ENCODE assay signal across 20 cellular contexts in genomic region chrX:118745570-118745969, GRCh38. TPM values are rescaled to one million over a fixed set of nuclear protein-coding genes. Genes with fewer than 3 reads are reported as not detected.
DNase-seq lines count a peak whose midpoint lies in the region; TF ChIP-seq lines count a peak whose summit lies in the region.
"Had no signal": no experiment of that assay in that cellular context is flagged by ENCODE, and none has a peak within 500 bp of the region (broad histone marks: within the 10 kb centered on the region; RNA-seq: fewer than 3 reads in every experiment).

No MANE protein-coding gene starts in this region.

- POLR2A ChIA-PET in HEK293T (lab: Yijun Ruan, JAX), result interaction anchor here (1.0 kb wide), 1 partner anchor 9 kb away, joined by 3 read pairs; no protein-coding TSS in a partner anchor
- POLR2A ChIA-PET in Caco-2 (lab: Charles Lee), result no interaction called here

- H3K27ac ChIP-seq in skeletal muscle tissue (ENCODE audit: low read depth, low read length), result peak overlapping the region; percentile 61
- H3K27ac ChIP-seq: left lung, testis had no signal

- peaks cover 10% of the 10 kb centered on the region for H3K36me3 Mint-ChIP-seq in Caco-2 (ENCODE audit: insufficient read depth, unreplicated experiment)

- no peak overlapping the region for H3K27ac Mint-ChIP-seq in Caco-2 (ENCODE audit: unreplicated experiment)
- H3K27ac Mint-ChIP-seq: activated CD4-positive, alpha-beta T cell treated with anti-CD3 and anti-CD28 coated beads for 36 hours; CD4-positive, alpha-beta T cell had no signal

- no peaks in the 10 kb centered on the region for H3K27me3 Mint-ChIP-seq in Caco-2 (ENCODE audit: insufficient read depth, unreplicated experiment)
- H3K27me3 Mint-ChIP-seq: activated CD4-positive, alpha-beta T cell treated with anti-CD3 and anti-CD28 coated beads for 36 hours; CD4-positive, alpha-beta T cell had no signal

- H3K27me3 ChIP-seq in skeletal muscle tissue (ENCODE audit: control insufficient read depth in 3 of 3, insufficient read depth in 3 of 3, low read length in 3 of 3) (peaks cover 0 to 4% (median 0%) of the 10 kb centered on the region in 3 donors), Caco-2 (replicated peaks; ENCODE audit: control insufficient read depth, insufficient read depth, low read length) (no peaks in the 10 kb centered on the region)
- H3K27me3 ChIP-seq: left lung, testis had no signal

- TF ChIP-seq CTCF in fibroblast of pulmonary artery (IDR thresholded peaks at IDR 0.05; ENCODE audit: low read length, missing control alignments) (no peak), Caco-2 (IDR thresholded peaks at IDR 0.05; ENCODE audit: insufficient read depth in 1 of 2, low read depth in 1 of 2, low read length in 1 of 2, severe bottlenecking in 1 of 2, unreplicated experiment in 1 of 2) (no peak)

- H3K4me3 ChIP-seq in fibroblast of pulmonary artery (replicated peaks; ENCODE audit: low read depth, low read length) (no peak overlapping the region), skeletal muscle tissue (ENCODE audit: low read length in 3 of 3) (peak overlapping the region in 1 of 3 donors; percentile 38), Caco-2 (ENCODE audit: low read depth, low read length) (no peak overlapping the region)
- H3K4me3 ChIP-seq: left lung, testis had no signal

- BruUV-seq in Caco-2 (replicated peaks; lab: Mats Ljungman, UMichigan), result no TSS peak

- peaks cover 3 to 6% (median 5%) of the 10 kb centered on the region in 3 donors for H3K4me1 ChIP-seq in skeletal muscle tissue (ENCODE audit: control insufficient read depth in 3 of 3, insufficient read depth in 3 of 3, low read length in 3 of 3)
- H3K4me1 ChIP-seq in Caco-2, result no peaks in the 10 kb centered on the region
- H3K4me1 ChIP-seq: testis had no signal

- no peak for DNase-seq in HEK293T (ENCODE audit: extremely low spot score)
- peak; percentile 68 for DNase-seq in amniotic epithelial cell (ENCODE audit: low read depth)
- DNase-seq in fibroblast of pulmonary artery (ENCODE audit: low read depth), result peak; percentile 24
- DNase-seq in dermis blood vessel endothelial cell, result no peak
- DNase-seq in Caco-2, result no peak
- DNase-seq in activated T-cell treated with anti-CD3 and anti-CD28 coated beads, Interleukin-2, amount 50 U/mL, for 48 hours, result no peak
- DNase-seq: activated CD4-positive, alpha-beta T cell treated with anti-CD3 and anti-CD28 coated beads for 36 hours; activated gamma-delta T cell treated with Interleukin-2 at 50 U/mL for 16 hours; activated T-cell treated with anti-CD3 and anti-CD28 coated beads for 4 hours; CD4-positive, alpha-beta T cell; cerebellar nuclear complex; EL; GOT3; left lung; NCI-H2081; stimulated activated naive CD8-positive, alpha-beta T cell treated with anti-CD3 and anti-CD28 coated beads, Interleukin-15, Interleukin-2, amounts not matched to agents 100 U/mL and 50 U/mL, for 24 hours; testis had no signal

- intact Hi-C loops in Caco-2 (cut with micrococcal nuclease; ENCODE audit: unreplicated experiment), result no loop called here

- H3K9me3 Mint-ChIP-seq in Caco-2 (ENCODE audit: unreplicated experiment), result no peaks in the 10 kb centered on the region
- H3K9me3 Mint-ChIP-seq: CD4-positive, alpha-beta T cell had no signal

- CTCF ChIA-PET in HEK293T (lab: Yijun Ruan, JAX) (interaction anchor here (0.6 kb wide), 1 partner anchor 374 kb away, joined by 3 read pairs; no protein-coding TSS in a partner anchor), Caco-2 (lab: Charles Lee) (no interaction called here)

- H3K9me3 ChIP-seq in skeletal muscle tissue (ENCODE audit: control insufficient read depth in 3 of 3, low read length in 3 of 3) (no peaks in the 10 kb centered on the region), Caco-2 (no peaks in the 10 kb centered on the region)
- H3K9me3 ChIP-seq: left lung, testis had no signal

- no peak overlapping the region for H3K9ac ChIP-seq in skeletal muscle tissue (ENCODE audit: low read depth in 1 of 3, low read length in 3 of 3)

- H3K36me3 ChIP-seq in skeletal muscle tissue (ENCODE audit: control insufficient read depth in 3 of 3, insufficient read depth in 3 of 3, low read length in 3 of 3), result peaks cover 0 to 4% (median 3%) of the 10 kb centered on the region in 3 donors
- no peaks in the 10 kb centered on the region; the same call in none of the 2 replicates for H3K36me3 ChIP-seq in Caco-2 (ENCODE audit: control insufficient read depth, insufficient read depth, low read length)

- H3K4me3 Mint-ChIP-seq in Caco-2 (ENCODE audit: unreplicated experiment), result no peak overlapping the region
- H3K4me3 Mint-ChIP-seq: activated CD4-positive, alpha-beta T cell treated with anti-CD3 and anti-CD28 coated beads for 36 hours; CD4-positive, alpha-beta T cell had no signal

- H3K4me1 Mint-ChIP-seq in Caco-2 (ENCODE audit: low read depth, unreplicated experiment), result no peaks in the 10 kb centered on the region
- H3K4me1 Mint-ChIP-seq: activated CD4-positive, alpha-beta T cell treated with anti-CD3 and anti-CD28 coated beads for 36 hours had no signal

TF ChIP-seq in HEK293T, 16 proteins besides CTCF, POLR2A, EP300 and RAD21:
- no peak for TF ChIP-seq ELF4 (IDR thresholded peaks at IDR 0.05)
- TF ChIP-seq PKNOX1 (IDR thresholded peaks at IDR 0.05), result peak; percentile 34; the same call in 1 of the 2 replicates

RNA-seq across cellular contexts. Expression of gene IL13RA1, which starts 18.2 kb away (rescaled TPM):
- total RNA-seq in skeletal muscle tissue, result 26.1 TPM
- total RNA-seq in dermis blood vessel endothelial cell, result 80.6 and 85.4 TPM in 2 replicates
- 33.2 and 33.4 TPM in 2 replicates for total RNA-seq in Caco-2 (2022)
- total RNA-seq: OCI-LY7; T-helper 2 cell treated with Interferon-gamma antibody and Interleukin-4, amounts not matched to agents 100 ng/mL and 5 ng/mL, for 36 hours had no signal

Comparison
In these comparisons a context has a peak if more than half of its experiments do, and no peak if none do; other contexts are left out.
1. DNase-seq: peak in amniotic epithelial cell (single experiment) and fibroblast of pulmonary artery (single experiment); none in HEK293T (single experiment), dermis blood vessel endothelial cell (single experiment), Caco-2 (0 of 2) and activated T-cell treated with anti-CD3 and anti-CD28 coated beads, Interleukin-2, amount 50 U/mL, for 48 hours (0 of 2).